ENCODE assay signal across 17 cellular contexts in the genomic region with DNA sequence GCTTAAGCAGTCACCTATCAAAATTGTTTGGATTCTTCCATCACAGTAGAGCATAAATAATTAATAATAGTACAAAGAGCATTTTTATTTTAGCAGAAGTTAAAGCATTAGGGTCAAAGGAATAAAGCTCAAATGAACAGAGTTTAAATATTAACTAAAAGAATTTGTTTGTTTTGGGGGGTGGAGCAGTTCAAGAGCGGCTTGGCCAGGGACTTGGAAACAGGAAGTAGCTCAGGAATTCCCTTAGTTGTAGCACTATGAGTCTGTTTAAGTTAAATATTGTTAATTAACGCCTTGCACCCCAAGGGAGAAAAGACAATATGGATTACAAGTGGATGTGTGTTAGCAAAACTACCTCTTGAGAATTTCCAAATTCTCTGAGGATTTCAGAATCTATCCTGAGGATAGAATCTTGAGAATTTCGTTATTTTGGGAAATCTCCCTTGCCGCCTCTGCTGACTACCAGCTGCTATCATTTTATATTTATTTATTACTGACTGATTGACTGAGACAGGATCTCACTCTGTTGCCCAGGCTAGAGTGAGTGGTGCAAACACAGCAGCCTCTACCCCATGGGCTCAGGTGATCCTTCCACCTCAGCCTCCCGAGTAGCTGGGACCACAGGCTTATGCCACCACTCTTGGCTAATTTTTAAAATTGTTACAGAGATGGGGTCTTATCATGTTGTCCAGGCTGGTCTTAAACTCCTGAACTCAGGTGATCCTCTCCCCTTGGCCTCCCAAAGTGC.
A peak's percentile ranks its signal among the peaks of the same experiment; 100 is the strongest.
DNase-seq lines count a peak whose midpoint lies in the region; ATAC-seq and TF ChIP-seq lines count a peak whose summit lies in the region.
"Had no signal": no experiment of that assay in that cellular context is flagged by ENCODE, and none has a peak within 500 bp of the region (broad histone marks: within the 10 kb centered on the region; RNA-seq: fewer than 3 reads in every experiment).

No MANE protein-coding gene starts in this region.

- peak overlapping the region; percentile 11; the same call in 1 of the 2 replicates for H3K9ac ChIP-seq in OCI-LY3 (ENCODE audit: low read length)

- H3K4me1 ChIP-seq in OCI-LY3 (ENCODE audit: low read length) (peaks cover 80% of the 10 kb centered on the region), osteoblast (ENCODE audit: insufficient read depth, low read length) (peaks cover 8% of the 10 kb centered on the region)
- H3K4me1 ChIP-seq: psoas muscle had no signal

- H3K79me2 ChIP-seq in OCI-LY3 (ENCODE audit: low read length) (no peaks in the 10 kb centered on the region), osteoblast (ENCODE audit: insufficient read depth, low read length) (no peaks in the 10 kb centered on the region)

- H3K4me3 ChIP-seq in OCI-LY3 (ENCODE audit: low read length) (peak overlapping the region; percentile 4; the same call in 1 of the 2 replicates), fibroblast of villous mesenchyme (ENCODE audit: low read depth, low read length) (no peak overlapping the region), osteoblast (ENCODE audit: insufficient read depth, low read length) (no peak overlapping the region)
- H3K4me3 ChIP-seq: psoas muscle had no signal

- TF ChIP-seq CTCF in OCI-LY3 (IDR thresholded peaks at IDR 0.05; ENCODE audit: low read depth, low read length) = no peak
- no peak for TF ChIP-seq CTCF in fibroblast of villous mesenchyme (IDR thresholded peaks at IDR 0.05; ENCODE audit: insufficient read depth, low read depth, low read length)
- TF ChIP-seq CTCF in osteoblast (IDR thresholded peaks at IDR 0.05; ENCODE audit: extremely low read depth, low read depth, low read length) = no peak

- DNase-seq in DMS53 treated with DMSO at 0.1 percent for 48 hours (lab: John Stamatoyannopoulos, UW; ENCODE audit: unreplicated experiment) = peak; percentile 83
- DNase-seq in fibroblast of villous mesenchyme (ENCODE audit: low read depth) = peak; percentile 21
- no peak for DNase-seq in osteoblast (ENCODE audit: insufficient read length, low spot score, missing footprints)
- no peak for DNase-seq in activated CD8-positive, alpha-beta memory T cell treated with anti-CD3 and anti-CD28 coated beads, Interleukin-2, amount 10 ng/mL, durations not matched to agents 7 days and 5 days
- no peak for DNase-seq in SKM-1 treated with dmso at 0.1 percent for 144 hours (lab: John Stamatoyannopoulos, UW; ENCODE audit: unreplicated experiment)
- DNase-seq in activated effector memory CD4-positive, alpha-beta T cell treated with Interleukin-2 at 50 U/mL for 16 hours = no peak
- DNase-seq in NCI-H1048 (lab: John Stamatoyannopoulos, UW) = no peak
- DNase-seq: CD4-positive, CD25-positive, alpha-beta regulatory T cell; HCEC 1CT; hypothalamus; IMR-90; NCI-H1930; psoas muscle; stimulated activated CD4-positive, alpha-beta T cell treated with anti-CD3 and anti-CD28 coated beads, Interleukin-4, amount 100 ng/mL, for 1 hour; stimulated activated naive CD8-positive, alpha-beta T cell treated with anti-CD3 and anti-CD28 coated beads, Interleukin-15, Interleukin-2, amounts not matched to agents 100 U/mL and 50 U/mL, for 24 hours had no signal

- H3K27ac Mint-ChIP-seq in activated CD8-positive, alpha-beta memory T cell treated with anti-CD3 and anti-CD28 coated beads, Interleukin-2, amount 10 ng/mL, durations not matched to agents 7 days and 5 days = no peak overlapping the region
- H3K27ac Mint-ChIP-seq: activated T-helper 1 cell treated with anti-CD3 and anti-CD28 coated beads, Interleukin-12 subunit alpha, Interleukin-12 subunit beta, Interleukin-2, Interleukin-4 antibody, amounts not matched to agents 30 ng/mL and 10 ng/mL and 1 ng/mL, durations not matched to agents 14 hours and 24 hours and 36 hours had no signal

- H2AFZ ChIP-seq in OCI-LY3 (ENCODE audit: low read depth, low read length) = no peak overlapping the region
- peak overlapping the region; percentile 53 for H2AFZ ChIP-seq in osteoblast (ENCODE audit: low read length)

- peak overlapping the region; percentile 73 for H3K4me2 ChIP-seq in OCI-LY3 (ENCODE audit: low read length)
- no peak overlapping the region for H3K4me2 ChIP-seq in osteoblast (ENCODE audit: insufficient read depth, low read length)

- H3K4me3 Mint-ChIP-seq in activated CD8-positive, alpha-beta memory T cell treated with anti-CD3 and anti-CD28 coated beads, Interleukin-2, amount 10 ng/mL, durations not matched to agents 7 days and 5 days = no peak overlapping the region
- H3K4me3 Mint-ChIP-seq: CD4-positive, CD25-positive, alpha-beta regulatory T cell had no signal

- no peaks in the 10 kb centered on the region for H3K27me3 Mint-ChIP-seq in activated CD8-positive, alpha-beta memory T cell treated with anti-CD3 and anti-CD28 coated beads, Interleukin-2, amount 10 ng/mL, durations not matched to agents 7 days and 5 days

- ATAC-seq in activated CD8-positive, alpha-beta memory T cell treated with anti-CD3 and anti-CD28 coated beads, Interleukin-2, amount 10 ng/mL, durations not matched to agents 7 days and 5 days = no peak
- ATAC-seq: psoas muscle; stimulated activated naive CD8-positive, alpha-beta T cell treated with anti-CD3 and anti-CD28 coated beads, Interleukin-15, Interleukin-2, amounts not matched to agents 100 U/mL and 50 U/mL, for 24 hours had no signal

- no peaks in the 10 kb centered on the region for H4K20me1 ChIP-seq in OCI-LY3 (ENCODE audit: insufficient read depth, low read length)
- no peaks in the 10 kb centered on the region for H4K20me1 ChIP-seq in osteoblast (ENCODE audit: insufficient read depth, low read length)

- H3K36me3 ChIP-seq in OCI-LY3 (replicated peaks; ENCODE audit: low read depth, low read length) (no peaks in the 10 kb centered on the region), osteoblast (ENCODE audit: insufficient read depth, low read length) (no peaks in the 10 kb centered on the region)

- H3K27me3 ChIP-seq in OCI-LY3 (ENCODE audit: low read depth, low read length) = no peaks in the 10 kb centered on the region
- no peaks in the 10 kb centered on the region for H3K27me3 ChIP-seq in osteoblast (ENCODE audit: insufficient read depth, low read length)

- H3K9me3 ChIP-seq in OCI-LY3 (ENCODE audit: insufficient read depth, low read length) = no peaks in the 10 kb centered on the region
- no peaks in the 10 kb centered on the region for H3K9me3 ChIP-seq in osteoblast (ENCODE audit: low read depth, low read length)
- H3K9me3 ChIP-seq: psoas muscle had no signal

- H3K36me3 Mint-ChIP-seq in activated CD8-positive, alpha-beta memory T cell treated with anti-CD3 and anti-CD28 coated beads, Interleukin-2, amount 10 ng/mL, durations not matched to agents 7 days and 5 days = no peaks in the 10 kb centered on the region
- H3K36me3 Mint-ChIP-seq: CD4-positive, CD25-positive, alpha-beta regulatory T cell had no signal

- CTCF ChIA-PET in activated CD8-positive, alpha-beta memory T cell treated with anti-CD3 and anti-CD28 coated beads, Interleukin-2, amount 10 ng/mL, durations not matched to agents 7 days and 5 days (lab: Charles Lee) = interaction anchor here (1.1 to 1.3 kb wide), 2 partner anchors 96 to 117 kb away, joined by 3 to 4 read pairs; partner anchors contain the start of gene CHD1

- H3K4me1 Mint-ChIP-seq in activated CD8-positive, alpha-beta memory T cell treated with anti-CD3 and anti-CD28 coated beads, Interleukin-2, amount 10 ng/mL, durations not matched to agents 7 days and 5 days = peaks cover 32% of the 10 kb centered on the region

- H3K9me3 Mint-ChIP-seq in activated CD8-positive, alpha-beta memory T cell treated with anti-CD3 and anti-CD28 coated beads, Interleukin-2, amount 10 ng/mL, durations not matched to agents 7 days and 5 days (ENCODE audit: low read depth) = no peaks in the 10 kb centered on the region
- H3K9me3 Mint-ChIP-seq: activated T-helper 1 cell treated with anti-CD3 and anti-CD28 coated beads, Interleukin-12 subunit alpha, Interleukin-12 subunit beta, Interleukin-2, Interleukin-4 antibody, amounts not matched to agents 30 ng/mL and 10 ng/mL and 1 ng/mL, durations not matched to agents 14 hours and 24 hours and 36 hours; CD4-positive, CD25-positive, alpha-beta regulatory T cell had no signal

- H3K27ac ChIP-seq in OCI-LY3 (ENCODE audit: low read length) (peak overlapping the region; percentile 96), osteoblast (ENCODE audit: low read depth, low read length) (no peak overlapping the region)
- H3K27ac ChIP-seq: psoas muscle had no signal

Comparison
In these comparisons a context has a peak if more than half of its experiments do, and no peak if none do; other contexts are left out.
1. DNase-seq: peak in DMS53 treated with DMSO at 0.1 percent for 48 hours (single experiment) and fibroblast of villous mesenchyme (single experiment); none in osteoblast (single experiment), activated CD8-positive, alpha-beta memory T cell treated with anti-CD3 and anti-CD28 coated beads, Interleukin-2, amount 10 ng/mL, durations not matched to agents 7 days and 5 days (single experiment), SKM-1 treated with dmso at 0.1 percent for 144 hours (single experiment), activated effector memory CD4-positive, alpha-beta T cell treated with Interleukin-2 at 50 U/mL for 16 hours (single experiment) and NCI-H1048 (single experiment).